Comparison of ENCODE assay signal across 14 cellular contexts in the genomic region with DNA sequence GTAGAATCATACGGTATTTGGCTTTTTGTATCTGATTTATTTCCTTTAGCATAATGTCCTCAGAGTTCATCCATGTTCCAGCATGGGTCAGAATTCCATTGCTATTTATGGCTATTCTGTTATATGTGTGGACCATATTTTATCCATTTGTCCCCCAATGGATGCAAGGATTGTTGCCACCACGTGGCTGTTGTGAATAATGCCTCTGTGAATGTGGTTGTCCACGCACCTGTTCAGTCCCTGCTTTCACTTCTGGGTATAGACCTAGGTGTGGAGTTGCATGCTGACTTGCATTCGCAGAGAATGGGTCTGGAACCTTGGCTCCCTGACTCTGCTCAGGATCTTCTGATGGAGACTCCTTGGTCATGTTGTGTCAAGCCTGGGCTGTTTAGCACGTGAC.
DNase-seq lines count a peak whose midpoint lies in the region; ATAC-seq and TF ChIP-seq lines count a peak whose summit lies in the region.
"Had no signal": no experiment of that assay in that cellular context is flagged by ENCODE, and none has a peak within 500 bp of the region (broad histone marks: within the 10 kb centered on the region; RNA-seq: fewer than 3 reads in every experiment).

No MANE protein-coding gene starts in this region.

- H3K4me3 ChIP-seq in breast epithelium (no peak overlapping the region), GM23338 (no peak overlapping the region)
- H3K4me3 ChIP-seq: spleen had no signal

- intact Hi-C loops in breast epithelium (cut with DNase I; ENCODE audit: low total_unique reads): no loop called here

- H3K36me3 ChIP-seq in breast epithelium (no peaks in the 10 kb centered on the region), GM23338 (ENCODE audit: insufficient read depth) (no peaks in the 10 kb centered on the region; the same call in 1 of the 2 replicates)

- H3K36me3 Mint-ChIP-seq in activated T-helper 17 cell treated with anti-CD3 and anti-CD28 coated beads, Interleukin-2, amount 50 U/mL, for 72 hours (ENCODE audit: low read depth): peaks cover 4% of the 10 kb centered on the region
- peaks cover 7% of the 10 kb centered on the region; the same call in 2 of the 3 replicates for H3K36me3 Mint-ChIP-seq in GM23338 (ENCODE audit: low read depth)

- H3K27me3 ChIP-seq in breast epithelium (no peaks in the 10 kb centered on the region), GM23338 (ENCODE audit: insufficient read depth) (no peaks in the 10 kb centered on the region)
- H3K27me3 ChIP-seq: spleen had no signal

- ATAC-seq in activated T-helper 17 cell treated with anti-CD3 and anti-CD28 coated beads, Interleukin-2, amount 50 U/mL, for 72 hours (replicated peaks): no peak
- ATAC-seq in GM23338 (no peak), HG03039 (IDR thresholded peaks at IDR 0.05; ENCODE audit: unreplicated experiment) (no peak)

- H3K4me1 Mint-ChIP-seq in activated T-helper 17 cell treated with anti-CD3 and anti-CD28 coated beads, Interleukin-2, amount 50 U/mL, for 72 hours: peaks cover 32% of the 10 kb centered on the region
- no peaks in the 10 kb centered on the region; the same call in 2 of the 3 replicates for H3K4me1 Mint-ChIP-seq in GM23338

- DNase-seq in T47D (ENCODE audit: low read depth in 1 of 2, low spot score in 1 of 2) (peak; percentile 66 to 82), breast epithelium (ENCODE audit: low spot score in 2 of 2) (no peak), LHCN-M2 (ENCODE audit: low read depth) (peak; percentile 5), C1 segment of cervical spinal cord (lab: John Stamatoyannopoulos, UW) (no peak), GM23338 (ENCODE audit: low spot score) (no peak), NCI-H345 (lab: John Stamatoyannopoulos, UW) (no peak)
- DNase-seq: activated B cell treated with CpG ODN at 0.5 μM for 24 hours; kidney glomerular epithelial cell; posterior cingulate gyrus; spleen; stimulated activated naive CD4-positive, alpha-beta T cell had no signal

- peak overlapping the region; percentile 9 for H3K27ac Mint-ChIP-seq in activated T-helper 17 cell treated with anti-CD3 and anti-CD28 coated beads, Interleukin-2, amount 50 U/mL, for 72 hours
- H3K27ac Mint-ChIP-seq in GM23338: no peak overlapping the region
- H3K27ac Mint-ChIP-seq: activated B cell treated with CpG ODN at 0.5 μM for 24 hours, type B pancreatic cell had no signal

- peak overlapping the region; percentile 4 for H3K4me3 Mint-ChIP-seq in activated T-helper 17 cell treated with anti-CD3 and anti-CD28 coated beads, Interleukin-2, amount 50 U/mL, for 72 hours
- no peak overlapping the region for H3K4me3 Mint-ChIP-seq in GM23338
- H3K4me3 Mint-ChIP-seq: activated B cell treated with CpG ODN at 0.5 μM for 24 hours, type B pancreatic cell had no signal

- no peaks in the 10 kb centered on the region for H3F3A ChIP-seq in GM23338 (replicated peaks; ENCODE audit: low read depth)

- H3K4me2 ChIP-seq in GM23338: no peak overlapping the region

- in situ Hi-C loops in T47D (cut with HindIII; ENCODE audit: low pct_unique_long_range_greater_than_20kb, low sequenced_read_pairs): no loop called here

- H4K20me1 ChIP-seq in GM23338 (replicated peaks; ENCODE audit: insufficient read depth): no peaks in the 10 kb centered on the region

- no peak overlapping the region for H3K27ac ChIP-seq in breast epithelium
- no peak overlapping the region for H3K27ac ChIP-seq in GM23338 (ENCODE audit: low read depth)
- H3K27ac ChIP-seq: spleen had no signal

- no peak overlapping the region for H2AFZ ChIP-seq in GM23338

- no peak for TF ChIP-seq CTCF in breast epithelium (IDR thresholded peaks at IDR 0.05)
- TF ChIP-seq CTCF in GM23338 (conservative IDR thresholded peaks at IDR 0.05; ENCODE audit: low read depth in 2 of 2): peak in 1 of 2 experiments; percentile 18; a peak in 1 of 4 replicates

- TF ChIP-seq POLR2A in breast epithelium (IDR thresholded peaks at IDR 0.05): no peak

- H3K9me3 Mint-ChIP-seq in activated T-helper 17 cell treated with anti-CD3 and anti-CD28 coated beads, Interleukin-2, amount 50 U/mL, for 72 hours: peaks cover 8% of the 10 kb centered on the region
- peaks cover 21% of the 10 kb centered on the region for H3K9me3 Mint-ChIP-seq in GM23338

- H3K9me3 ChIP-seq in breast epithelium: no peaks in the 10 kb centered on the region
- H3K9me3 ChIP-seq: spleen had no signal

- H3K27me3 Mint-ChIP-seq in activated T-helper 17 cell treated with anti-CD3 and anti-CD28 coated beads, Interleukin-2, amount 50 U/mL, for 72 hours: no peaks in the 10 kb centered on the region
- H3K27me3 Mint-ChIP-seq in GM23338 (ENCODE audit: insufficient read depth, low read depth, poor library complexity): peaks cover 6% of the 10 kb centered on the region
- H3K27me3 Mint-ChIP-seq: activated B cell treated with CpG ODN at 0.5 μM for 24 hours, type B pancreatic cell had no signal

- no peaks in the 10 kb centered on the region for H3K9me2 ChIP-seq in GM23338 (ENCODE audit: insufficient read depth)

- H3K79me2 ChIP-seq in GM23338 (replicated peaks; ENCODE audit: insufficient read depth): no peaks in the 10 kb centered on the region

- H3K4me1 ChIP-seq in breast epithelium (no peaks in the 10 kb centered on the region), GM23338 (ENCODE audit: insufficient read depth) (no peaks in the 10 kb centered on the region)

TF ChIP-seq in GM23338, 12 proteins besides CTCF, POLR2A, EP300 and RAD21 (continues in another document):
- TF ChIP-seq EZH2phosphoT487 (IDR thresholded peaks at IDR 0.05; ENCODE audit: unreplicated experiment): no peak
- TF ChIP-seq EZH2 (IDR thresholded peaks at IDR 0.05; ENCODE audit: low read depth, unreplicated experiment): no peak
- TF ChIP-seq, protein P1, sequence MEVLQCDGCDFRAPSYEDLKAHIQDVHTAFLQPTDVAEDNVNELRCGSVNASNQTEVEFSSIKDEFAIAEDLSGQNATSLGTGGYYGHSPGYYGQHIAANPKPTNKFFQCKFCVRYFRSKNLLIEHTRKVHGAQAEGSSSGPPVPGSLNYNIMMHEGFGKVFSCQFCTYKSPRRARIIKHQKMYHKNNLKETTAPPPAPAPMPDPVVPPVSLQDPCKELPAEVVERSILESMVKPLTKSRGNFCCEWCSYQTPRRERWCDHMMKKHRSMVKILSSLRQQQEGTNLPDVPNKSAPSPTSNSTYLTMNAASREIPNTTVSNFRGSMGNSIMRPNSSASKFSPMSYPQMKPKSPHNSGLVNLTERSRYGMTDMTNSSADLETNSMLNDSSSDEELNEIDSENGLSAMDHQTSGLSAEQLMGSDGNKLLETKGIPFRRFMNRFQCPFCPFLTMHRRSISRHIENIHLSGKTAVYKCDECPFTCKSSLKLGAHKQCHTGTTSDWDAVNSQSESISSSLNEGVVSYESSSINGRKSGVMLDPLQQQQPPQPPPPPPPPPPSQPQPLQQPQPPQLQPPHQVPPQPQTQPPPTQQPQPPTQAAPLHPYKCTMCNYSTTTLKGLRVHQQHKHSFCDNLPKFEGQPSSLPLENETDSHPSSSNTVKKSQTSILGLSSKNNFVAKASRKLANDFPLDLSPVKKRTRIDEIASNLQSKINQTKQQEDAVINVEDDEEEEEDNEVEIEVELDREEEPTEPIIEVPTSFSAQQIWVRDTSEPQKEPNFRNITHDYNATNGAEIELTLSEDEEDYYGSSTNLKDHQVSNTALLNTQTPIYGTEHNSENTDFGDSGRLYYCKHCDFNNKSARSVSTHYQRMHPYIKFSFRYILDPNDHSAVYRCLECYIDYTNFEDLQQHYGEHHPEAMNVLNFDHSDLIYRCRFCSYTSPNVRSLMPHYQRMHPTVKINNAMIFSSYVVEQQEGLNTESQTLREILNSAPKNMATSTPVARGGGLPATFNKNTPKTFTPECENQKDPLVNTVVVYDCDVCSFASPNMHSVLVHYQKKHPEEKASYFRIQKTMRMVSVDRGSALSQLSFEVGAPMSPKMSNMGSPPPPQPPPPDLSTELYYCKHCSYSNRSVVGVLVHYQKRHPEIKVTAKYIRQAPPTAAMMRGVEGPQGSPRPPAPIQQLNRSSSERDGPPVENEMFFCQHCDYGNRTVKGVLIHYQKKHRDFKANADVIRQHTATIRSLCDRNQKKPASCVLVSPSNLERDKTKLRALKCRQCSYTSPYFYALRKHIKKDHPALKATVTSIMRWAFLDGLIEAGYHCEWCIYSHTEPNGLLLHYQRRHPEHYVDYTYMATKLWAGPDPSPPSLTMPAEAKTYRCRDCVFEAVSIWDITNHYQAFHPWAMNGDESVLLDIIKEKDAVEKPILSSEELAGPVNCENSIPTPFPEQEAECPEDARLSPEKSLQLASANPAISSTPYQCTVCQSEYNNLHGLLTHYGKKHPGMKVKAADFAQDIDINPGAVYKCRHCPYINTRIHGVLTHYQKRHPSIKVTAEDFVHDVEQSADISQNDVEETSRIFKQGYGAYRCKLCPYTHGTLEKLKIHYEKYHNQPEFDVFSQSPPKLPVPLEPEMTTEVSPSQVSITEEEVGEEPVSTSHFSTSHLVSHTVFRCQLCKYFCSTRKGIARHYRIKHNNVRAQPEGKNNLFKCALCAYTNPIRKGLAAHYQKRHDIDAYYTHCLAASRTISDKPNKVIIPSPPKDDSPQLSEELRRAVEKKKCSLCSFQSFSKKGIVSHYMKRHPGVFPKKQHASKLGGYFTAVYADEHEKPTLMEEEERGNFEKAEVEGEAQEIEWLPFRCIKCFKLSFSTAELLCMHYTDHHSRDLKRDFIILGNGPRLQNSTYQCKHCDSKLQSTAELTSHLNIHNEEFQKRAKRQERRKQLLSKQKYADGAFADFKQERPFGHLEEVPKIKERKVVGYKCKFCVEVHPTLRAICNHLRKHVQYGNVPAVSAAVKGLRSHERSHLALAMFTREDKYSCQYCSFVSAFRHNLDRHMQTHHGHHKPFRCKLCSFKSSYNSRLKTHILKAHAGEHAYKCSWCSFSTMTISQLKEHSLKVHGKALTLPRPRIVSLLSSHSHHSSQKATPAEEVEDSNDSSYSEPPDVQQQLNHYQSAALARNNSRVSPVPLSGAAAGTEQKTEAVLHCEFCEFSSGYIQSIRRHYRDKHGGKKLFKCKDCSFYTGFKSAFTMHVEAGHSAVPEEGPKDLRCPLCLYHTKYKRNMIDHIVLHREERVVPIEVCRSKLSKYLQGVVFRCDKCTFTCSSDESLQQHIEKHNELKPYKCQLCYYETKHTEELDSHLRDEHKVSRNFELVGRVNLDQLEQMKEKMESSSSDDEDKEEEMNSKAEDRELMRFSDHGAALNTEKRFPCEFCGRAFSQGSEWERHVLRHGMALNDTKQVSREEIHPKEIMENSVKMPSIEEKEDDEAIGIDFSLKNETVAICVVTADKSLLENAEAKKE (CRISPR knock-in tag; IDR thresholded peaks at IDR 0.05): no peak
- no peak for TF ChIP-seq ETS1 (IDR thresholded peaks at IDR 0.05)
- TF ChIP-seq ZNF331 (CRISPR knock-in tag; IDR thresholded peaks at IDR 0.05; ENCODE audit: low read depth): no peak

Comparison
In these comparisons a context has a peak if more than half of its experiments do, and no peak if none do; other contexts are left out.
1. DNase-seq: peak in T47D (2 of 2) and LHCN-M2 (single experiment); none in breast epithelium (0 of 2), C1 segment of cervical spinal cord (0 of 14), GM23338 (single experiment) and NCI-H345 (single experiment).